24 cellular contexts compared by ENCODE assay signal in the genomic region with DNA sequence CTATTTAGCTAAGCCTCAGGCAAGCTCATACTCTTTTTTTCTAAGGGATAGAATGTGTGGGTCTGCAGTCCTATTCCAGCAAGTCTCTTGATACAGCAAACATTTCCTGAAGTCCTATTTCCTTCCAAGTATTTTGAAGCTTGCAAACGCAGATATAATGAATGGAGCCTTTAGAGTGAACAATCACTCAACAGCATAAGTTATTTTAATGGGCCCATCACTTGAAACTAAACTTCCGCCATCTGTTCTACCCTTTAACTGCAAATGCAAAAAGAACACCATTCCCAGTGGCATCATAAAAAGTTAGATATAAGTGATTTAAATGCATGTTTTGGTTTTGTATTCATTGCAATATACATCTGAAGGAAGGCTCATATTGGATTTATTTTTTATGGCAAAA.
A peak's percentile ranks its signal among the peaks of the same experiment; 100 is the strongest.
DNase-seq lines count a peak whose midpoint lies in the region; ATAC-seq and TF ChIP-seq lines count a peak whose summit lies in the region.
"Had no signal": no experiment of that assay in that cellular context is flagged by ENCODE, and none has a peak within 500 bp of the region (broad histone marks: within the 10 kb centered on the region; RNA-seq: fewer than 3 reads in every experiment).

No MANE protein-coding gene starts in this region.

- no peak overlapping the region for H3K9ac ChIP-seq in SK-N-MC (ENCODE audit: insufficient read length)
- H3K9ac ChIP-seq: BLaER1 had no signal

- H3K4me1 ChIP-seq in A673 (ENCODE audit: insufficient read depth, low read length, poor library complexity, severe bottlenecking) = no peaks in the 10 kb centered on the region
- H3K4me1 ChIP-seq: A549, BE2C, BLaER1 had no signal

- CTCF ChIA-PET in A673 (lab: Charles Lee) = no interaction called here

- H3K36me3 ChIP-seq in SK-N-MC (ENCODE audit: insufficient read depth, low read length) (no peaks in the 10 kb centered on the region), A673 (ENCODE audit: insufficient read depth, low read length, poor library complexity, severe bottlenecking) (no peaks in the 10 kb centered on the region)
- H3K36me3 ChIP-seq: BE2C, BLaER1 had no signal

- H3K27ac ChIP-seq in SK-N-MC (no peak overlapping the region), A673 (ENCODE audit: low read depth, low read length, poor library complexity, severe bottlenecking) (no peak overlapping the region)
- H3K27ac ChIP-seq: 22Rv1, A549, BLaER1 had no signal

- POLR2A ChIA-PET in A673 (lab: Charles Lee; ENCODE audit: low non-redundant PET) = no interaction called here

- no peaks in the 10 kb centered on the region for H3K9me3 ChIP-seq in SK-N-MC (ENCODE audit: low read depth, low read length)
- no peaks in the 10 kb centered on the region for H3K9me3 ChIP-seq in A673 (ENCODE audit: low read depth, low read length, poor library complexity, severe bottlenecking)
- H3K9me3 ChIP-seq: A549, BE2C, BLaER1 had no signal

- no TSS peak for BruUV-seq in A673 (replicated peaks; lab: Mats Ljungman, UMichigan)

- ATAC-seq in GM21390 (IDR thresholded peaks at IDR 0.05; ENCODE audit: unreplicated experiment) = no peak
- ATAC-seq: A549, GM12878 had no signal

- intact Hi-C loops in A673 (cut with micrococcal nuclease; ENCODE audit: unreplicated experiment) = no loop called here

- H3K27me3 ChIP-seq in A673 (replicated peaks; ENCODE audit: insufficient read depth, low read depth, low read length, poor library complexity) = no peaks in the 10 kb centered on the region
- H3K27me3 ChIP-seq: BLaER1 had no signal

- DNase-seq in DMS 273 (lab: John Stamatoyannopoulos, UW; ENCODE audit: unreplicated experiment) (peak; percentile 27), DMS 273 treated with DMSO at 0.1 percent for 48 hours (lab: John Stamatoyannopoulos, UW) (no peak), SK-N-MC (ENCODE audit: low read depth, low spot score) (peak; percentile 83), left kidney (ENCODE audit: low read depth, low spot score) (peak; percentile 64), NCI-H1092 (lab: John Stamatoyannopoulos, UW) (no peak), A673 (ENCODE audit: low spot score) (no peak)
- DNase-seq: ACHN; BE2C; C1 segment of cervical spinal cord; CD4-positive, alpha-beta memory T cell; CD4-positive, CD25-positive, alpha-beta regulatory T cell; CD8-positive, alpha-beta memory T cell; COR-L47; DMS153; DMS53; DMS79; DND-41; EL; GDM1 had no signal

- 0 out of 2 replicates have a peak overlapping the region, but pooled peaks have one; percentile 12 for H3K4me3 ChIP-seq in SK-N-MC
- no peak overlapping the region for H3K4me3 ChIP-seq in A673 (ENCODE audit: low read depth, low read length, poor library complexity, severe bottlenecking)
- H3K4me3 ChIP-seq: A549, BLaER1, GM12878 had no signal

- no peak for TF ChIP-seq CTCF in A673 (conservative IDR thresholded peaks at IDR 0.05; ENCODE audit: low read depth, low read length)

Comparison
In these comparisons a context has a peak if more than half of its experiments do, and no peak if none do; other contexts are left out.
1. DNase-seq: peak in DMS 273 (single experiment), SK-N-MC (single experiment) and left kidney (single experiment); none in DMS 273 treated with DMSO at 0.1 percent for 48 hours (single experiment), NCI-H1092 (single experiment) and A673 (single experiment).